ENCODE assay signal across 15 cellular contexts in the genomic region with DNA sequence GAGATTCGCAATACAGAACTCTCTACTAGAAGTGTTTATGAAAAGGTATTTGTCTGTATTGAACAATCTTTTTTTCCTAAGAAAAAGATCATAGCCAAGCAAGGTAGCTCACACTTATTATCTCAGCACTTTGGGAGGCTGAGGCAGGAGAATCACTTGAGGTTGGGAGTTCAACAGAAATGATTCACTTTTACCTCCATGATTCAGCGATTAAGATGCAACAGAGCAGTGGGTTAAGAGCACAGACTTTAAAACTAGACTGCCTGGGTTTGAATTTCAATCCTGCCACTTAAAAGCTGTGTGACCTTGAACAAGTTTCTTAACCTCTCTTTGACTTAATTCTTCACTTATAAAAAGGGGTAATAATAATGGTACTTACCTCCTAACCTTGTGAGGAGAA.
"Had no signal": no experiment of that assay in that cellular context is flagged by ENCODE, and none has a peak within 500 bp of the region (broad histone marks: within the 10 kb centered on the region; RNA-seq: fewer than 3 reads in every experiment).

No MANE protein-coding gene starts in this region.

- H3K36me3 ChIP-seq: gastroesophageal sphincter, left ventricle myocardium inferior, prostate gland had no signal

- H3K4me3 ChIP-seq: gastroesophageal sphincter, left ventricle myocardium inferior, prostate gland had no signal

- H3K4me3 Mint-ChIP-seq: brain; memory B cell; nephron; stimulated activated memory B cell treated with anti-CD40 and anti-IgM and Interleukin-4, amounts not matched to agents 10 μg/mL and 1 μg/mL and 100 μg/mL, for 72 hours had no signal

- H3K4me1 ChIP-seq: left ventricle myocardium inferior, prostate gland had no signal

- ATAC-seq: stimulated activated memory B cell treated with anti-CD40 and anti-IgM and Interleukin-4, amounts not matched to agents 10 μg/mL and 1 μg/mL and 100 μg/mL, for 72 hours had no signal

- H3K27ac ChIP-seq: epithelial cell of prostate, left ventricle myocardium inferior, prostate gland had no signal

- H3K27me3 ChIP-seq: gastroesophageal sphincter had no signal

- FAIRE-seq: kidney had no signal

- H3K27me3 Mint-ChIP-seq: brain; stimulated activated memory B cell treated with anti-CD40 and anti-IgM and Interleukin-4, amounts not matched to agents 10 μg/mL and 1 μg/mL and 100 μg/mL, for 72 hours had no signal

- H3K4me1 Mint-ChIP-seq: stimulated activated memory B cell treated with anti-CD40 and anti-IgM and Interleukin-4, amounts not matched to agents 10 μg/mL and 1 μg/mL and 100 μg/mL, for 72 hours had no signal

- H3K27ac Mint-ChIP-seq: memory B cell; stimulated activated memory B cell treated with anti-CD40 and anti-IgM and Interleukin-4, amounts not matched to agents 10 μg/mL and 1 μg/mL and 100 μg/mL, for 72 hours had no signal

- DNase-seq: activated effector memory CD4-positive, alpha-beta T cell treated with anti-CD3 and anti-CD28 coated beads, Interleukin-2, amount 50 U/mL, for 16 hours; amniotic stem cell; effector memory CD4-positive, alpha-beta T cell; kidney; left ventricle myocardium inferior; occipital lobe; SIG-M5; trophoblast cell had no signal

- H3K9me3 ChIP-seq: gastroesophageal sphincter, left ventricle myocardium inferior, prostate gland had no signal

- H3K36me3 Mint-ChIP-seq: brain had no signal
